ENCODE assay signal across 8 cellular contexts in the genomic region with DNA sequence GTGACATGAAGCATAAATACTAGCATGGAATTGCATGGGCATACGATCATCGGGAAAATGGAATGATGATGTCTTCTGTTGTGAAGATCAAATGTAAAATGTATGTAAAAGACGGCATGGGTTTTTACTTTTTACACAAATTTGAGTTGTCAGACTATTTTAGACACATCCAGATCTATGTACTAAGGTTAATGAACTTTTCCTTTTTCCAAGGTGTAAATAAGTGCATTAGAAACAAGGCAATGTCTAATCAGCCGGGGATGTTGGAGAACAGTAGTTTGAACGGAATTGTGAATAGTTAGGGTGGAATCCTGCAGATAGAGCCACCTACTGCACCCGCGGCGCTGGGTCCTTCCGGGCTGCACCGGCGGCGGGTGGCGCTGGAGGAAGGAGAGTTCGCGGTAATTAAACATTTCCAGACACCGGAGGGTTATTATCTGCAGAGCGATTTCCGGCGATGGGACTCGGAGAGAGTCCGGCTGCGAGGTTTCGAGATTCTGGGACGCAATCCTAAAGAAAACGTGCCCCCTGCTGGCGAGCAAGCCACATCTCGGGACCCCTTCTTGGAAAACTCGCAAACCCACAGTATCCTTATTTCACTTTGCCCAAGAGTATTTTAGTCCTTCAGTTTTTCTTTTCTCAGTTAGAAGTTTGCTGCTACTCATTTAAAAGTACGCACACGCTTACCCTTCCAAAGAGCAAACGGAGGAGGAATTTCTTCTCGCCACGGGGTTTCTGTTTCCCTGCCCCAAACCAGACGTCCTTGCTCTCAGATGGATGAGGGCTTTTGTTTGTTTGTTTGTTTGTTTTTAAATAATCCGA. TPM values are rescaled to one million over a fixed set of nuclear protein-coding genes. Genes with fewer than 3 reads are reported as not detected.
DNase-seq lines count a peak whose midpoint lies in the region; ATAC-seq, FAIRE-seq and TF ChIP-seq lines count a peak whose summit lies in the region.

No MANE protein-coding gene starts in this region.

- H3K27ac ChIP-seq in naive thymus-derived CD4-positive, alpha-beta T cell (ENCODE audit: low read depth, low read length) = no peak overlapping the region
- peak overlapping the region; percentile 66 to 89 (median 70) for H3K27ac ChIP-seq in transverse colon

- in situ Hi-C loops in transverse colon (cut with MboI; ENCODE audit: low pct_ligation_motif_present in 1 of 4, low pct_unique_long_range_greater_than_20kb in 1 of 4, low sequenced_read_pairs in 3 of 4) = loop anchor here (10.0 to 25.0 kb wide), 5 partner anchors 502 to 976 kb away; no protein-coding TSS in a partner anchor

- TF ChIP-seq CTCF in GM12864 (IDR thresholded peaks at IDR 0.05; ENCODE audit: low read depth, low read length, missing control alignments) (peak; percentile 69), fibroblast of mammary gland (conservative IDR thresholded peaks at IDR 0.05; ENCODE audit: control insufficient read depth, insufficient read depth, low read depth, low read length) (peak; percentile 81), transverse colon (IDR thresholded peaks at IDR 0.05) (peak; percentile 72 to 79 (median 77))
- no peak for TF ChIP-seq CTCF in activated CD8-positive, alpha-beta T cell treated with anti-CD3 and anti-CD28 coated beads for 36 hours (IDR thresholded peaks at IDR 0.05)

- intact Hi-C loops in activated CD8-positive, alpha-beta T cell treated with anti-CD3 and anti-CD28 coated beads for 36 hours (cut with micrococcal nuclease) = loop anchor here (5.0 to 10.0 kb wide), 2 partner anchors 611 to 838 kb away; no protein-coding TSS in a partner anchor
- intact Hi-C loops in naive thymus-derived CD4-positive, alpha-beta T cell (cut with micrococcal nuclease) = loop anchor here (1.0 to 5.0 kb wide), 9 partner anchors 15 to 1084 kb away; a partner anchor contains a TSS
- intact Hi-C loops in transverse colon (cut with DNase I; ENCODE audit: low total_unique reads) = loop anchor here (5.0 kb wide), 2 partner anchors 499 to 841 kb away; no protein-coding TSS in a partner anchor

- no peak for TF ChIP-seq POLR2A in transverse colon (IDR thresholded peaks at IDR 0.05)

- POLR2A ChIA-PET in activated CD8-positive, alpha-beta T cell treated with anti-CD3 and anti-CD28 coated beads for 36 hours (lab: Charles Lee) = interaction anchor here (0.6 to 1.2 kb wide), 2 partner anchors 8 to 572 kb away, joined by 3 to 4 read pairs; no protein-coding TSS in a partner anchor
- POLR2A ChIA-PET in naive thymus-derived CD4-positive, alpha-beta T cell (lab: Charles Lee) = interaction anchor here (1.0 kb wide), 1 partner anchor 14 kb away, joined by 3 read pairs; no protein-coding TSS in a partner anchor

- WGBS in transverse colon (ENCODE audit: low coverage in 1 of 2), 2 donors = 1 to 2% methylated on average over 29 to 35 of the region's 35 CpGs

- CTCF ChIA-PET in activated CD8-positive, alpha-beta T cell treated with anti-CD3 and anti-CD28 coated beads for 36 hours (lab: Charles Lee) = interaction anchor here (1.2 to 5.9 kb wide), 5 partner anchors 12 to 842 kb away, joined by 3 to 56 read pairs (median 5); no protein-coding TSS in a partner anchor
- CTCF ChIA-PET in naive thymus-derived CD4-positive, alpha-beta T cell (lab: Charles Lee) = no interaction called here

- no peak for TF ChIP-seq EP300 in transverse colon (IDR thresholded peaks at IDR 0.05; ENCODE audit: low read depth)

- peak overlapping the region; percentile 86 for H3K4me3 Mint-ChIP-seq in activated CD8-positive, alpha-beta T cell treated with anti-CD3 and anti-CD28 coated beads for 36 hours
- peak overlapping the region; percentile 88 to 99 (median 94) for H3K4me3 Mint-ChIP-seq in naive thymus-derived CD4-positive, alpha-beta T cell

- peaks cover 7 to 20% of the 10 kb centered on the region in 2 donors for H3K4me1 ChIP-seq in naive thymus-derived CD4-positive, alpha-beta T cell (ENCODE audit: control insufficient read depth in 2 of 2, insufficient read depth in 2 of 2, low read length in 2 of 2)
- peaks cover 0 to 33% (median 22%) of the 10 kb centered on the region in 4 donors for H3K4me1 ChIP-seq in transverse colon

- H3K9me3 ChIP-seq in naive thymus-derived CD4-positive, alpha-beta T cell (ENCODE audit: control insufficient read depth in 2 of 3, low read length in 3 of 3) = no peaks in the 10 kb centered on the region
- H3K9me3 ChIP-seq in transverse colon = no peaks in the 10 kb centered on the region

- H3K4me3 ChIP-seq in GM12864 (ENCODE audit: low read depth, low read length) (peak overlapping the region; percentile 39), fibroblast of mammary gland (ENCODE audit: control insufficient read depth, low read depth, low read length) (peak overlapping the region; percentile 82), transverse colon (peak overlapping the region; percentile 26 to 60 (median 46))
- H3K4me3 ChIP-seq in naive thymus-derived CD4-positive, alpha-beta T cell (ENCODE audit: low read length) = peak overlapping the region; percentile 79

- peak overlapping the region; percentile 16 for H3K27ac Mint-ChIP-seq in activated CD8-positive, alpha-beta T cell treated with anti-CD3 and anti-CD28 coated beads for 36 hours
- peak overlapping the region in 8 of 9 donors; percentile 55 to 90 (median 80) for H3K27ac Mint-ChIP-seq in naive thymus-derived CD4-positive, alpha-beta T cell

- H3K27me3 Mint-ChIP-seq in activated CD8-positive, alpha-beta T cell treated with anti-CD3 and anti-CD28 coated beads for 36 hours = peaks cover 54% of the 10 kb centered on the region
- H3K27me3 Mint-ChIP-seq in naive thymus-derived CD4-positive, alpha-beta T cell = peaks cover 39 to 97% (median 43%) of the 10 kb centered on the region in 5 donors

- H3K36me3 ChIP-seq in naive thymus-derived CD4-positive, alpha-beta T cell (ENCODE audit: control insufficient read depth in 2 of 3, insufficient read depth in 3 of 3, low read length in 3 of 3) = no peaks in the 10 kb centered on the region
- H3K36me3 ChIP-seq in transverse colon = no peaks in the 10 kb centered on the region

- peaks cover 19 to 30% of the 10 kb centered on the region in 2 donors for H3K27me3 ChIP-seq in naive thymus-derived CD4-positive, alpha-beta T cell (ENCODE audit: control insufficient read depth in 2 of 2, insufficient read depth in 2 of 2, low read length in 2 of 2)
- H3K27me3 ChIP-seq in transverse colon = peaks cover 58% of the 10 kb centered on the region

- no peak for DNase-seq in GM12864 (ENCODE audit: low read depth)
- DNase-seq in NCI-H345 treated with DMSO at 0.1 percent for 48 hours (lab: John Stamatoyannopoulos, UW; ENCODE audit: unreplicated experiment) = peak; percentile 70
- peak; percentile 71 for DNase-seq in activated CD8-positive, alpha-beta T cell treated with anti-CD3 and anti-CD28 coated beads for 36 hours
- peak; percentile 86 for DNase-seq in fibroblast of mammary gland (ENCODE audit: low read depth)
- peak in 3 of 9 donors; percentile 41 to 46 (median 44) for DNase-seq in naive thymus-derived CD4-positive, alpha-beta T cell
- peak; percentile 84 for DNase-seq in transverse colon

- ATAC-seq in HG03139 (IDR thresholded peaks at IDR 0.05; ENCODE audit: unreplicated experiment) = peak; percentile 51
- peak; percentile 67 for ATAC-seq in activated CD8-positive, alpha-beta T cell treated with anti-CD3 and anti-CD28 coated beads for 36 hours
- peak; percentile 38 for ATAC-seq in naive thymus-derived CD4-positive, alpha-beta T cell

- no peaks in the 10 kb centered on the region for H3K36me3 Mint-ChIP-seq in activated CD8-positive, alpha-beta T cell treated with anti-CD3 and anti-CD28 coated beads for 36 hours (ENCODE audit: low read depth)
- H3K36me3 Mint-ChIP-seq in naive thymus-derived CD4-positive, alpha-beta T cell = peaks cover 0 to 2% (median 0%) of the 10 kb centered on the region in 5 donors

- no peaks in the 10 kb centered on the region for H3K9me3 Mint-ChIP-seq in activated CD8-positive, alpha-beta T cell treated with anti-CD3 and anti-CD28 coated beads for 36 hours
- peaks cover 0 to 2% (median 0%) of the 10 kb centered on the region in 11 donors for H3K9me3 Mint-ChIP-seq in naive thymus-derived CD4-positive, alpha-beta T cell

- peak; percentile 47 for FAIRE-seq in A204.1 (lab: Jason Lieb, UNC)

- H3K4me1 Mint-ChIP-seq in activated CD8-positive, alpha-beta T cell treated with anti-CD3 and anti-CD28 coated beads for 36 hours (ENCODE audit: low read depth) = peaks cover 24% of the 10 kb centered on the region
- peaks cover 19 to 40% (median 36%) of the 10 kb centered on the region in 7 donors for H3K4me1 Mint-ChIP-seq in naive thymus-derived CD4-positive, alpha-beta T cell

RNA-seq across cellular contexts. Expression of a gene that starts 4.4 kb away (rescaled TPM):
- not detected for total RNA-seq in activated CD8-positive, alpha-beta T cell treated with anti-CD3 and anti-CD28 coated beads for 36 hours
- total RNA-seq in naive thymus-derived CD4-positive, alpha-beta T cell = not detected
- polyA plus RNA-seq in naive thymus-derived CD4-positive, alpha-beta T cell = not detected
- 10 to 100 TPM in 1 of 4 donors, 1 to 10 TPM in 3; 1.4 to 15.7 (median 3.4) TPM for total RNA-seq in transverse colon
